Comparison of ENCODE assay signal across 9 cellular contexts in genomic region chr2:157874278-157874825, GRCh38. TPM values are rescaled to one million over a fixed set of nuclear protein-coding genes. Genes with fewer than 3 reads are reported as not detected.
A peak's percentile ranks its signal among the peaks of the same experiment; 100 is the strongest.
DNase-seq lines count a peak whose midpoint lies in the region; ATAC-seq and TF ChIP-seq lines count a peak whose summit lies in the region.
"Had no signal": no experiment of that assay in that cellular context is flagged by ENCODE, and none has a peak within 500 bp of the region (broad histone marks: within the 10 kb centered on the region; RNA-seq: fewer than 3 reads in every experiment).

No MANE protein-coding gene starts in this region.

- H3K27me3 Mint-ChIP-seq in Caco-2 (ENCODE audit: insufficient read depth, unreplicated experiment) (no peaks in the 10 kb centered on the region), osteocyte (ENCODE audit: unreplicated experiment) (no peaks in the 10 kb centered on the region)

- H3K36me3 Mint-ChIP-seq in Caco-2 (ENCODE audit: insufficient read depth, unreplicated experiment) = no peaks in the 10 kb centered on the region
- no peaks in the 10 kb centered on the region for H3K36me3 Mint-ChIP-seq in osteocyte (ENCODE audit: unreplicated experiment)

- no peak for DNase-seq in Caco-2
- DNase-seq in fibroblast of the aortic adventitia (ENCODE audit: low read depth) = no peak
- no peak for DNase-seq in osteocyte (ENCODE audit: extremely low spot score, unreplicated experiment)
- DNase-seq in mucosa of descending colon = no peak
- DNase-seq in NCI-H526 treated with DMSO at 0.1 percent for 48 hours (lab: John Stamatoyannopoulos, UW) = no peak
- DNase-seq: NCI-H1092 had no signal

- ATAC-seq in mucosa of descending colon (no peak), GM19351 (IDR thresholded peaks at IDR 0.05; ENCODE audit: unreplicated experiment) (no peak), GM18858 (IDR thresholded peaks at IDR 0.05; ENCODE audit: unreplicated experiment) (no peak)

- H3K9me3 Mint-ChIP-seq in Caco-2 (ENCODE audit: unreplicated experiment) = no peaks in the 10 kb centered on the region
- H3K9me3 Mint-ChIP-seq in osteocyte (ENCODE audit: unreplicated experiment) = no peaks in the 10 kb centered on the region

- H3K9me3 ChIP-seq in Caco-2 = no peaks in the 10 kb centered on the region
- no peaks in the 10 kb centered on the region for H3K9me3 ChIP-seq in mucosa of descending colon

- BruUV-seq in Caco-2 (replicated peaks; lab: Mats Ljungman, UMichigan) = no TSS peak

- intact Hi-C loops in Caco-2 (cut with micrococcal nuclease; ENCODE audit: unreplicated experiment) = no loop called here
- intact Hi-C loops in mucosa of descending colon (cut with DNase I, micrococcal nuclease) = no loop called here

- no peaks in the 10 kb centered on the region for H3K27me3 ChIP-seq in Caco-2 (replicated peaks; ENCODE audit: control insufficient read depth, insufficient read depth, low read length)

- H3K4me1 Mint-ChIP-seq in Caco-2 (ENCODE audit: low read depth, unreplicated experiment) (peaks cover 6% of the 10 kb centered on the region), osteocyte (ENCODE audit: unreplicated experiment) (peaks cover 50% of the 10 kb centered on the region)

- H3K4me3 ChIP-seq in Caco-2 (ENCODE audit: low read depth, low read length) (no peak overlapping the region), WI38 (ENCODE audit: low read depth, low read length) (peak overlapping the region; percentile 76), fibroblast of the aortic adventitia (ENCODE audit: low read depth, low read length) (peak overlapping the region; percentile 87), mucosa of descending colon (no peak overlapping the region)

- CTCF ChIA-PET in Caco-2 (lab: Charles Lee) = interaction anchor here (0.6 kb wide), 1 partner anchor 148 kb away, joined by 6 read pairs; no protein-coding TSS in a partner anchor

- TF ChIP-seq CTCF in Caco-2 (IDR thresholded peaks at IDR 0.05; ENCODE audit: insufficient read depth in 1 of 2, low read depth in 1 of 2, low read length in 1 of 2, severe bottlenecking in 1 of 2, unreplicated experiment in 1 of 2) = no peak
- TF ChIP-seq CTCF in WI38 (IDR thresholded peaks at IDR 0.05; ENCODE audit: low read depth, low read length) = no peak
- TF ChIP-seq CTCF in fibroblast of the aortic adventitia (IDR thresholded peaks at IDR 0.05; ENCODE audit: insufficient read depth, low read length) = no peak
- no peak for TF ChIP-seq CTCF in osteocyte (IDR thresholded peaks at IDR 0.05)
- TF ChIP-seq CTCF in mucosa of descending colon (IDR thresholded peaks at IDR 0.05) = no peak

- H3K27ac Mint-ChIP-seq in Caco-2 (ENCODE audit: unreplicated experiment) (no peak overlapping the region), osteocyte (ENCODE audit: unreplicated experiment) (peak overlapping the region; percentile 96)

- H3K4me3 Mint-ChIP-seq in Caco-2 (ENCODE audit: unreplicated experiment) (peak overlapping the region; percentile 91), osteocyte (ENCODE audit: unreplicated experiment) (peak overlapping the region; percentile 93)

- H3K4me1 ChIP-seq in Caco-2 (0 out of 2 replicates have a peak, but pooled peaks cover 7% of the 10 kb centered on the region), mucosa of descending colon (ENCODE audit: low read depth) (peaks cover 10% of the 10 kb centered on the region)

- no peaks in the 10 kb centered on the region for H3K36me3 ChIP-seq in Caco-2 (ENCODE audit: control insufficient read depth, insufficient read depth, low read length)
- no peaks in the 10 kb centered on the region for H3K36me3 ChIP-seq in mucosa of descending colon (ENCODE audit: low read depth)

- POLR2A ChIA-PET in Caco-2 (lab: Charles Lee) = no interaction called here

RNA-seq across cellular contexts. Expression of gene ACVR1, which starts 1.8 kb away (rescaled TPM):
- total RNA-seq in Caco-2 (2022) (11.1 and 11.3 TPM in 2 replicates), fibroblast of the aortic adventitia (ENCODE audit: low replicate concordance) (16.2 and 32.9 TPM in 2 replicates), osteocyte (59.5 and 66.6 TPM in 2 replicates), mucosa of descending colon (10 to 100 TPM; 14.7 to 38.4 (median 15.8) TPM)

Comparison
In these comparisons a context has a peak if more than half of its experiments do, and no peak if none do; other contexts are left out.
1. H3K4me3 ChIP-seq: peak in WI38 (single experiment) and fibroblast of the aortic adventitia (single experiment); none in Caco-2 (single experiment) and mucosa of descending colon (single experiment).